Comparison of ENCODE assay signal across 8 cellular contexts in genomic region chr19:10603873-10604459, GRCh38. TPM values are rescaled to one million over a fixed set of nuclear protein-coding genes. Genes with fewer than 3 reads are reported as not detected.
DNase-seq lines count a peak whose midpoint lies in the region; ATAC-seq, FAIRE-seq and TF ChIP-seq lines count a peak whose summit lies in the region.

No MANE protein-coding gene starts in this region.

- H3K27ac ChIP-seq in kidney (ENCODE audit: low read depth in 2 of 2, low read length in 2 of 2) (peak overlapping the region; percentile 89 to 94), stomach (peak overlapping the region; percentile 74 to 92 (median 89))

- intact Hi-C loops in kidney (cut with DNase I) (no loop called here), stomach (cut with DNase I; ENCODE audit: low total_unique reads) (no loop called here)

- H3K4me1 ChIP-seq in kidney (ENCODE audit: control insufficient read depth in 1 of 2, insufficient read depth in 1 of 2, low read depth in 1 of 2, low read length in 2 of 2) (peaks cover 0 to 5% of the 10 kb centered on the region in 2 donors), stomach (peaks cover 23 to 44% (median 29%) of the 10 kb centered on the region in 4 donors)

- peak; percentile 28 for ATAC-seq in GM19324 (IDR thresholded peaks at IDR 0.05; ENCODE audit: low FRiP score, unreplicated experiment)

- TF ChIP-seq POLR2A in stomach (IDR thresholded peaks at IDR 0.05): no peak

- H3K9me3 ChIP-seq in kidney (ENCODE audit: control insufficient read depth in 1 of 2, low read length in 2 of 2) (no peaks in the 10 kb centered on the region), stomach (no peaks in the 10 kb centered on the region)

- H3K4me1 Mint-ChIP-seq in activated naive CD8-positive, alpha-beta T cell treated with anti-CD3 and anti-CD28 coated beads for 36 hours: peaks cover 23% of the 10 kb centered on the region

- no peaks in the 10 kb centered on the region for H3K27me3 Mint-ChIP-seq in activated naive CD8-positive, alpha-beta T cell treated with anti-CD3 and anti-CD28 coated beads for 36 hours

- WGBS in stomach, 5 donors: 8 to 20% (median 13%) methylated on average over 9 of the region's 9 CpGs

- H3K9ac ChIP-seq in kidney (ENCODE audit: low read length in 2 of 2): peak overlapping the region in 1 of 2 donors; percentile 31

- FAIRE-seq in kidney (lab: Jason Lieb, UNC): no peak

- no peaks in the 10 kb centered on the region for H3K27me3 ChIP-seq in stomach

- TF ChIP-seq CTCF in kidney (IDR thresholded peaks at IDR 0.05; ENCODE audit: borderline replicate concordance, extremely low read depth, insufficient read depth) (no peak), stomach (IDR thresholded peaks at IDR 0.05) (no peak)

- no peak for TF ChIP-seq EP300 in stomach (IDR thresholded peaks at IDR 0.05)

- H3K36me3 ChIP-seq in kidney (ENCODE audit: control insufficient read depth in 1 of 2, insufficient read depth in 2 of 2, low read length in 2 of 2) (no peaks in the 10 kb centered on the region), stomach (no peaks in the 10 kb centered on the region)

- H3K27ac Mint-ChIP-seq in activated naive CD8-positive, alpha-beta T cell treated with anti-CD3 and anti-CD28 coated beads for 36 hours: peak overlapping the region; percentile 98

- H3K4me3 ChIP-seq in kidney (ENCODE audit: low read length in 2 of 2) (peak overlapping the region; percentile 64 to 74), stomach (peak overlapping the region; percentile 86 to 98 (median 92))

- no peaks in the 10 kb centered on the region for H3K9me3 Mint-ChIP-seq in activated naive CD8-positive, alpha-beta T cell treated with anti-CD3 and anti-CD28 coated beads for 36 hours

- DNase-seq in NCI-H69 (lab: John Stamatoyannopoulos, UW) (peak; percentile 52), kidney (no peak), stomach (peak; percentile 38), NCI-H2029 (lab: John Stamatoyannopoulos, UW) (no peak), DMS79 treated with DMSO at 0.1 percent for 48 hours (lab: John Stamatoyannopoulos, UW) (no peak)
- DNase-seq in activated naive CD8-positive, alpha-beta T cell treated with anti-CD3 and anti-CD28 coated beads for 36 hours: peak; percentile 27
- no peak for DNase-seq in activated CD4-positive, CD25-positive, alpha-beta regulatory T cell (lab: John Stamatoyannopoulos, UW)

- H3K4me3 Mint-ChIP-seq in activated naive CD8-positive, alpha-beta T cell treated with anti-CD3 and anti-CD28 coated beads for 36 hours: peak overlapping the region; percentile 96

- H3K36me3 Mint-ChIP-seq in activated naive CD8-positive, alpha-beta T cell treated with anti-CD3 and anti-CD28 coated beads for 36 hours: peaks cover 9% of the 10 kb centered on the region

RNA-seq across cellular contexts. Expression of gene AP1M2, which starts 16.9 kb away (rescaled TPM):
- not detected for total RNA-seq in activated naive CD8-positive, alpha-beta T cell treated with anti-CD3 and anti-CD28 coated beads for 36 hours
- total RNA-seq in kidney (74.1 TPM), stomach (100 to 1,000 TPM in 1 of 5 donors, 10 to 100 TPM in 4; 11.7 to 687 (median 61.0) TPM)
- polyA plus RNA-seq in kidney (ENCODE audit: insufficient read depth, low read depth, low replicate concordance) (232 TPM), stomach (100 to 1,000 TPM in 2 of 3 donors, 10 to 100 TPM in 1; 74.6 to 116 (median 112) TPM)

RNA-seq across cellular contexts. Expression of gene SLC44A2, which starts 21.4 kb away (rescaled TPM):
- total RNA-seq in activated naive CD8-positive, alpha-beta T cell treated with anti-CD3 and anti-CD28 coated beads for 36 hours: 10 to 100 TPM; 70.6 to 71.6 TPM
- total RNA-seq in kidney: 345 TPM
- 150 TPM for polyA plus RNA-seq in kidney (ENCODE audit: insufficient read depth, low read depth, low replicate concordance)
- 100 to 1,000 TPM in 3 of 5 donors, 10 to 100 TPM in 2; 58.0 to 161 (median 101) TPM for total RNA-seq in stomach
- 10 to 100 TPM; 26.1 to 66.9 (median 64.4) TPM for polyA plus RNA-seq in stomach

RNA-seq across cellular contexts. Expression of gene CDKN2D, which starts 35.2 kb away (rescaled TPM):
- 10 to 100 TPM; 55.8 to 62.3 TPM for total RNA-seq in activated naive CD8-positive, alpha-beta T cell treated with anti-CD3 and anti-CD28 coated beads for 36 hours
- total RNA-seq in kidney (8.8 TPM), stomach (1 to 10 TPM in 3 of 5 donors, not detected in 2; 4.1 to 8.8 (median 5.5) TPM)
- polyA plus RNA-seq in kidney (ENCODE audit: insufficient read depth, low read depth, low replicate concordance) (14.7 TPM), stomach (10 to 100 TPM in 1 of 3 donors, 1 to 10 TPM in 2; 8.1 to 11.8 (median 9.3) TPM)

RNA-seq across cellular contexts. Expression of gene KRI1, which starts 38.2 kb away (rescaled TPM):
- 10 to 100 TPM; 66.3 to 69.2 TPM for total RNA-seq in activated naive CD8-positive, alpha-beta T cell treated with anti-CD3 and anti-CD28 coated beads for 36 hours
- total RNA-seq in kidney: 29.4 TPM
- polyA plus RNA-seq in kidney (ENCODE audit: insufficient read depth, low read depth, low replicate concordance): 13.9 TPM
- total RNA-seq in stomach: 100 to 1,000 TPM in 1 of 5 donors, 10 to 100 TPM in 3, 1 to 10 TPM in 1; 4.2 to 116 (median 18.7) TPM
- polyA plus RNA-seq in stomach: 10 to 100 TPM; 11.8 to 35.1 (median 12.5) TPM

RNA-seq across cellular contexts. Expression of gene ILF3, which starts 50.2 kb away (rescaled TPM):
- total RNA-seq in activated naive CD8-positive, alpha-beta T cell treated with anti-CD3 and anti-CD28 coated beads for 36 hours: 100 to 1,000 TPM; 500 to 527 TPM
- total RNA-seq in kidney (206 TPM), stomach (100 to 1,000 TPM in 3 of 5 donors, 10 to 100 TPM in 2; 65.3 to 381 (median 142) TPM)
- polyA plus RNA-seq in kidney (ENCODE audit: insufficient read depth, low read depth, low replicate concordance) (58.3 TPM), stomach (10 to 100 TPM; 33.5 to 84.2 (median 49.8) TPM)

Comparison
In these comparisons a context has a peak if more than half of its experiments do, and no peak if none do; other contexts are left out.
1. DNase-seq: peak in NCI-H69 (single experiment), activated naive CD8-positive, alpha-beta T cell treated with anti-CD3 and anti-CD28 coated beads for 36 hours (single experiment) and stomach (single experiment); none in kidney (single experiment), NCI-H2029 (single experiment), DMS79 treated with DMSO at 0.1 percent for 48 hours (single experiment) and activated CD4-positive, CD25-positive, alpha-beta regulatory T cell (0 of 4).
2. RNA of gene AP1M2, which starts 16.9 kb away (total RNA-seq): 74.1 TPM in kidney (single experiment) and 11.7 to 687 TPM in stomach; not detected in activated naive CD8-positive, alpha-beta T cell treated with anti-CD3 and anti-CD28 coated beads for 36 hours; every median in the first group is over 10 times any median in the second.